20 cellular contexts compared by ENCODE assay signal in the genomic region with DNA sequence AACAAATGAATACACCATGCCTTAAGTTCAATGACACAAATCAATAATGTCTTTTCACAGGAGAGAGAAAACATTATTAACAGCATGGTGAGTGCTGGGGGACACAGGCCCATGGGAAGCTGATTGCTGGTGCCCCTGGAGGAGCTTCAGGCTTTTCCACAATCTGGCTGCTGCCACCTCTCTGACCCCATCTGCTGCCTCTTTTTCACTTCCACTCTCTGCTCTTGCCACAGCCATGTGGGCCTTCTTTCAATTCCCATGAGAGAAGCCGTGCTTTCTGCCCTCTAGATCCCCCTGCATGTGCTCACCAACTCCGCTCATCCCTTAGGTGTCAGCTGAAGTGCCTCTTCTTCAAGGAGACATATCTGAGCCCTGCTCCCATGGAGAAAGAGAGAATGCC. TPM values are rescaled to one million over a fixed set of nuclear protein-coding genes. Genes with fewer than 3 reads are reported as not detected.
DNase-seq lines count a peak whose midpoint lies in the region; ATAC-seq and TF ChIP-seq lines count a peak whose summit lies in the region.
"Had no signal": no experiment of that assay in that cellular context is flagged by ENCODE, and none has a peak within 500 bp of the region (broad histone marks: within the 10 kb centered on the region; RNA-seq: fewer than 3 reads in every experiment).

No MANE protein-coding gene starts in this region.

- peak overlapping the region; percentile 93 for H3K27ac Mint-ChIP-seq in glutamatergic neuron (ENCODE audit: unreplicated experiment)
- H3K27ac Mint-ChIP-seq: CD4-positive, alpha-beta T cell; H9; IgD-negative memory B cell had no signal

- no peak overlapping the region for H2AFZ ChIP-seq in MM.1S (ENCODE audit: low read length)

- H3K27me3 ChIP-seq in MM.1S (replicated peaks; ENCODE audit: insufficient read depth, low read length) = no peaks in the 10 kb centered on the region

- no peaks in the 10 kb centered on the region for H3K9me3 ChIP-seq in MM.1S (replicated peaks; ENCODE audit: insufficient read depth, low read length)

- H3K36me3 ChIP-seq in MM.1S (replicated peaks; ENCODE audit: insufficient read depth, low read length) = no peaks in the 10 kb centered on the region

- H4K20me1 ChIP-seq in MM.1S (ENCODE audit: insufficient read depth, low read length) = no peaks in the 10 kb centered on the region

- peaks cover 16% of the 10 kb centered on the region for H3K9me3 Mint-ChIP-seq in glutamatergic neuron (ENCODE audit: unreplicated experiment)
- H3K9me3 Mint-ChIP-seq: CD4-positive, alpha-beta T cell; H9 had no signal

- DNase-seq in DMS 273 (lab: John Stamatoyannopoulos, UW; ENCODE audit: unreplicated experiment) (peak; percentile 27), DMS 273 treated with DMSO at 0.1 percent for 48 hours (lab: John Stamatoyannopoulos, UW) (no peak), NCI-H2171 treated with DMSO at 0.1 percent for 48 hours (lab: John Stamatoyannopoulos, UW) (peak; percentile 70), glutamatergic neuron (peak; percentile 58), RKO (ENCODE audit: low spot score) (no peak), MM.1S (no peak)
- DNase-seq: AML-193; C1 segment of cervical spinal cord; Calu3; CD4-positive, alpha-beta T cell; DMS153; DMS79 treated with DMSO at 0.1 percent for 48 hours; EL; GOT3; H9 had no signal

- H3K27me3 Mint-ChIP-seq in glutamatergic neuron (ENCODE audit: unreplicated experiment) = peaks cover 15% of the 10 kb centered on the region

- no peak overlapping the region for H3K4me2 ChIP-seq in MM.1S (ENCODE audit: low read depth, low read length)

- no peaks in the 10 kb centered on the region for H3K9me2 ChIP-seq in MM.1S (replicated peaks; ENCODE audit: insufficient read depth, low read length)

- no peaks in the 10 kb centered on the region for H3F3A ChIP-seq in MM.1S (ENCODE audit: insufficient read depth, low read length)

- H3K4me1 Mint-ChIP-seq in glutamatergic neuron (ENCODE audit: low read depth, unreplicated experiment) = peaks cover 34% of the 10 kb centered on the region
- H3K4me1 Mint-ChIP-seq: H9, IgD-negative memory B cell had no signal

- H3K79me2 ChIP-seq in MM.1S (ENCODE audit: low read length) = no peaks in the 10 kb centered on the region

- no peak for ATAC-seq in GM19324 (IDR thresholded peaks at IDR 0.05; ENCODE audit: low FRiP score, unreplicated experiment)

- no peak overlapping the region for H3K4me3 ChIP-seq in MM.1S (ENCODE audit: low read length)

- H3K4me1 ChIP-seq in MM.1S (ENCODE audit: low read length) = no peaks in the 10 kb centered on the region

- no peak overlapping the region for H3K27ac ChIP-seq in MM.1S (ENCODE audit: low read length)
- H3K27ac ChIP-seq: 22Rv1 had no signal

- H3K4me3 Mint-ChIP-seq in glutamatergic neuron (ENCODE audit: unreplicated experiment) = peak overlapping the region; percentile 43
- H3K4me3 Mint-ChIP-seq: CD4-positive, alpha-beta T cell; H9; IgD-negative memory B cell had no signal

- TF ChIP-seq CTCF in glutamatergic neuron (IDR thresholded peaks at IDR 0.05; ENCODE audit: partially characterized antibody, unreplicated experiment) = no peak
- TF ChIP-seq CTCF in MM.1S (IDR thresholded peaks at IDR 0.05; ENCODE audit: low read length) = no peak

- no peak overlapping the region for H3K9ac ChIP-seq in MM.1S (ENCODE audit: low read length)

- peaks cover 6% of the 10 kb centered on the region for H3K36me3 Mint-ChIP-seq in glutamatergic neuron (ENCODE audit: unreplicated experiment)
- H3K36me3 Mint-ChIP-seq: IgD-negative memory B cell had no signal

RNA-seq across cellular contexts. Expression of a gene that starts 21.0 kb away (rescaled TPM):
- 0.39 TPM for total RNA-seq in glutamatergic neuron (ENCODE audit: unreplicated experiment)
- total RNA-seq: A673; Calu3; CD4-positive, alpha-beta T cell; H9; HT-29 had no signal

Comparison
In these comparisons a context has a peak if more than half of its experiments do, and no peak if none do; other contexts are left out.
1. DNase-seq: peak in DMS 273 (single experiment), NCI-H2171 treated with DMSO at 0.1 percent for 48 hours (single experiment) and glutamatergic neuron (single experiment); none in DMS 273 treated with DMSO at 0.1 percent for 48 hours (single experiment), RKO (single experiment) and MM.1S (single experiment).